Comparison of ENCODE assay signal across 16 cellular contexts in genomic region chr19:56727731-56728130, GRCh38. TPM values are rescaled to one million over a fixed set of nuclear protein-coding genes. Genes with fewer than 3 reads are reported as not detected.
A peak's percentile ranks its signal among the peaks of the same experiment; 100 is the strongest.
DNase-seq lines count a peak whose midpoint lies in the region; ATAC-seq lines count a peak whose summit lies in the region.
"Had no signal": no experiment of that assay in that cellular context is flagged by ENCODE, and none has a peak within 500 bp of the region (broad histone marks: within the 10 kb centered on the region; RNA-seq: fewer than 3 reads in every experiment).

No MANE protein-coding gene starts in this region.

- no peaks in the 10 kb centered on the region for H3K4me1 ChIP-seq in Karpas-422 (ENCODE audit: low read length)
- H3K4me1 ChIP-seq: BE2C had no signal

- no peak overlapping the region for H3K27ac ChIP-seq in Karpas-422 (ENCODE audit: low read length)

- no peaks in the 10 kb centered on the region for H4K20me1 ChIP-seq in Karpas-422 (ENCODE audit: insufficient read depth, low read depth, low read length)

- peaks cover 26% of the 10 kb centered on the region for H3K9me3 Mint-ChIP-seq in stimulated activated effector memory CD8-positive, alpha-beta T cell treated with anti-CD3 and anti-CD28 coated beads, Interleukin-12 subunit alpha, Interleukin-12 subunit beta, amount 100 ng/mL, for 72 hours

- no peak overlapping the region for H3K4me2 ChIP-seq in Karpas-422 (ENCODE audit: low read depth, low read length, poor library complexity, severe bottlenecking)

- H3K36me3 ChIP-seq in Karpas-422 (ENCODE audit: insufficient read depth, low read length) = no peaks in the 10 kb centered on the region
- H3K36me3 ChIP-seq: BE2C, MG63 had no signal

- H3K27me3 ChIP-seq in Karpas-422 (ENCODE audit: low read length) = no peaks in the 10 kb centered on the region
- H3K27me3 ChIP-seq: BE2C, MG63 had no signal

- no peak overlapping the region for H3K9ac ChIP-seq in Karpas-422 (ENCODE audit: low read length)

- peaks cover 18% of the 10 kb centered on the region for H3K9me3 ChIP-seq in Karpas-422 (ENCODE audit: low read length)
- H3K9me3 ChIP-seq: BE2C, MG63 had no signal

- no peak overlapping the region for H3K27ac Mint-ChIP-seq in stimulated activated effector memory CD8-positive, alpha-beta T cell treated with anti-CD3 and anti-CD28 coated beads, Interleukin-12 subunit alpha, Interleukin-12 subunit beta, amount 100 ng/mL, for 72 hours
- H3K27ac Mint-ChIP-seq: CD4-positive, alpha-beta T cell had no signal

- H3K4me3 ChIP-seq in Karpas-422 (ENCODE audit: low read length) = no peak overlapping the region
- H3K4me3 ChIP-seq: MG63 had no signal

- H3K4me3 Mint-ChIP-seq in stimulated activated effector memory CD8-positive, alpha-beta T cell treated with anti-CD3 and anti-CD28 coated beads, Interleukin-12 subunit alpha, Interleukin-12 subunit beta, amount 100 ng/mL, for 72 hours = no peak overlapping the region
- H3K4me3 Mint-ChIP-seq: CD4-positive, alpha-beta T cell had no signal

- H3K79me2 ChIP-seq in Karpas-422 (ENCODE audit: low read length) = no peaks in the 10 kb centered on the region

- H3K4me1 Mint-ChIP-seq in stimulated activated effector memory CD8-positive, alpha-beta T cell treated with anti-CD3 and anti-CD28 coated beads, Interleukin-12 subunit alpha, Interleukin-12 subunit beta, amount 100 ng/mL, for 72 hours = no peaks in the 10 kb centered on the region

- no peak for ATAC-seq in stimulated activated effector memory CD8-positive, alpha-beta T cell treated with anti-CD3 and anti-CD28 coated beads, Interleukin-12 subunit alpha, Interleukin-12 subunit beta, amount 100 ng/mL, for 72 hours

- intact Hi-C loops in head of caudate nucleus (cut with DNase I) = loop anchor here (5.0 to 10.0 kb wide), 2 partner anchors 107 to 370 kb away; no protein-coding TSS in a partner anchor

- no peak overlapping the region for H2AFZ ChIP-seq in Karpas-422 (ENCODE audit: low read length)

- no peaks in the 10 kb centered on the region for H3K9me2 ChIP-seq in Karpas-422 (replicated peaks; ENCODE audit: insufficient read depth, low read length)

- DNase-seq in NCI-H2227 (lab: John Stamatoyannopoulos, UW; ENCODE audit: unreplicated experiment) (peak; percentile 91), amygdala (lab: John Stamatoyannopoulos, UW) (peak in 39 of 56 donors; percentile 5 to 74 (median 37)), head of caudate nucleus (peak in 36 of 42 donors; percentile 14 to 85 (median 59)), nucleus accumbens (lab: John Stamatoyannopoulos, UW) (peak in 30 of 56 donors; percentile 7 to 71 (median 28)), Karpas-422 (no peak), NCI-H524 treated with DMSO at 0.1 percent for 48 hours (lab: John Stamatoyannopoulos, UW) (no peak), HPDE6-E6E7 (ENCODE audit: extremely low spot score) (no peak)
- no peak for DNase-seq in stimulated activated effector memory CD8-positive, alpha-beta T cell treated with anti-CD3 and anti-CD28 coated beads, Interleukin-12 subunit alpha, Interleukin-12 subunit beta, amount 100 ng/mL, for 72 hours (ENCODE audit: low spot score in 2 of 2)
- DNase-seq: BE2C; CD4-positive, alpha-beta T cell; H7; MG63; NCI-H1092; NCI-H1694 treated with DMSO at 0.1 percent for 48 hours; NCI-H524; Right ventricle myocardium superior had no signal

- H3K36me3 Mint-ChIP-seq in stimulated activated effector memory CD8-positive, alpha-beta T cell treated with anti-CD3 and anti-CD28 coated beads, Interleukin-12 subunit alpha, Interleukin-12 subunit beta, amount 100 ng/mL, for 72 hours = no peaks in the 10 kb centered on the region

RNA-seq across cellular contexts. Expression of gene ZNF835, which starts 56.2 kb away (rescaled TPM):
- total RNA-seq in Karpas-422 (2014; rRNA removed; shearing (Covaris generic); ENCODE audit: low replicate concordance) = not detected in 2 replicates
- total RNA-seq: H7 had no signal

Comparison
In these comparisons a context has a peak if more than half of its experiments do, and no peak if none do; other contexts are left out.
1. DNase-seq: peak in NCI-H2227 (single experiment), amygdala (39 of 56), head of caudate nucleus (36 of 42) and nucleus accumbens (30 of 56); none in Karpas-422 (single experiment), NCI-H524 treated with DMSO at 0.1 percent for 48 hours (single experiment), HPDE6-E6E7 (single experiment) and stimulated activated effector memory CD8-positive, alpha-beta T cell treated with anti-CD3 and anti-CD28 coated beads, Interleukin-12 subunit alpha, Interleukin-12 subunit beta, amount 100 ng/mL, for 72 hours (0 of 2).